ENCODE assay signal across 8 cellular contexts in genomic region chr12:11885261-11886038, GRCh38.
DNase-seq lines count a peak whose midpoint lies in the region; ATAC-seq and TF ChIP-seq lines count a peak whose summit lies in the region.

No MANE protein-coding gene starts in this region.

- peaks cover 30% of the 10 kb centered on the region for H3K36me3 ChIP-seq in SJSA1
- peaks cover 31% of the 10 kb centered on the region for H3K36me3 ChIP-seq in left ventricle myocardium inferior
- H3K36me3 ChIP-seq in spleen, result peaks cover 5 to 98% (median 41%) of the 10 kb centered on the region in 6 donors

- ATAC-seq in GM18517 (IDR thresholded peaks at IDR 0.05; ENCODE audit: unreplicated experiment), result no peak

- WGBS in spleen, 5 donors, result 69 to 82% (median 74%) methylated on average over 8 of the region's 8 CpGs

- TF ChIP-seq CTCF in left ventricle myocardium inferior (IDR thresholded peaks at IDR 0.05; ENCODE audit: borderline replicate concordance) (no peak), spleen (IDR thresholded peaks at IDR 0.05 in 8 of 11, conservative IDR thresholded peaks at IDR 0.05 in 3 of 11) (no peak)

- no peak for TF ChIP-seq POLR2A in spleen (IDR thresholded peaks at IDR 0.05)

- peak; percentile 93 for DNase-seq in HT-29 (ENCODE audit: low spot score)
- peak; percentile 76 to 77 for DNase-seq in SJSA1 (ENCODE audit: low read depth in 1 of 2, low spot score in 2 of 2)
- no peak for DNase-seq in left ventricle myocardium inferior
- no peak for DNase-seq in spleen
- no peak for DNase-seq in NCI-H526 treated with DMSO at 0.1 percent for 48 hours (lab: John Stamatoyannopoulos, UW)
- no peak for DNase-seq in occipital lobe (lab: John Stamatoyannopoulos, UW)
- DNase-seq in SKM-1 treated with dmso at 0.1 percent for 144 hours (lab: John Stamatoyannopoulos, UW; ENCODE audit: unreplicated experiment), result no peak

- H3K27ac ChIP-seq in SJSA1 (peak overlapping the region; percentile 64), left ventricle myocardium inferior (replicated peaks) (peak overlapping the region; percentile 63), spleen (peak overlapping the region; percentile 37 to 84 (median 75))

- H3K4me3 ChIP-seq in SJSA1, result no peak overlapping the region
- no peak overlapping the region for H3K4me3 ChIP-seq in left ventricle myocardium inferior
- H3K4me3 ChIP-seq in spleen, result no peak overlapping the region

- H3K4me1 ChIP-seq in SJSA1 (replicated peaks) (peaks cover 40% of the 10 kb centered on the region), left ventricle myocardium inferior (peaks cover 24% of the 10 kb centered on the region), spleen (peaks cover 0 to 59% (median 30%) of the 10 kb centered on the region in 6 donors)

- no peaks in the 10 kb centered on the region for H3K27me3 ChIP-seq in SJSA1 (replicated peaks)
- no peaks in the 10 kb centered on the region for H3K27me3 ChIP-seq in left ventricle myocardium inferior (ENCODE audit: low read depth)
- H3K27me3 ChIP-seq in spleen (replicated peaks in 1 of 7), result no peaks in the 10 kb centered on the region

- intact Hi-C loops in left ventricle myocardium inferior (cut with micrococcal nuclease), result loop anchor here (10.0 kb wide), 1 partner anchor 241 kb away; the partner anchor contains the start of gene ETV6
- intact Hi-C loops in spleen (cut with DNase I; ENCODE audit: low total_unique reads), result loop anchor here (10.0 kb wide), 1 partner anchor 301 kb away; no protein-coding TSS in a partner anchor

- no peaks in the 10 kb centered on the region for H3K9me3 ChIP-seq in SJSA1 (replicated peaks)
- no peaks in the 10 kb centered on the region for H3K9me3 ChIP-seq in left ventricle myocardium inferior (replicated peaks)
- no peaks in the 10 kb centered on the region for H3K9me3 ChIP-seq in spleen

Comparison
In these comparisons a context has a peak if more than half of its experiments do, and no peak if none do; other contexts are left out.
1. DNase-seq: peak in HT-29 (single experiment) and SJSA1 (2 of 2); none in left ventricle myocardium inferior (single experiment), spleen (single experiment), NCI-H526 treated with DMSO at 0.1 percent for 48 hours (single experiment), occipital lobe (single experiment) and SKM-1 treated with dmso at 0.1 percent for 144 hours (single experiment).
2. Peak in every context shown above with its lines, with median percentiles within 50 percentile points of each other: H3K27ac ChIP-seq.